ENCODE assay signal across 17 cellular contexts in genomic region chr2:38943784-38944183, GRCh38.
"Had no signal": no experiment of that assay in that cellular context is flagged by ENCODE, and none has a peak within 500 bp of the region (broad histone marks: within the 10 kb centered on the region; RNA-seq: fewer than 3 reads in every experiment).

No MANE protein-coding gene starts in this region.

- H3K27ac Mint-ChIP-seq: natural killer cell; progenitor cell of endocrine pancreas; stimulated activated effector memory CD8-positive, alpha-beta T cell treated with anti-CD3 and anti-CD28 coated beads, Interleukin-12 subunit alpha, Interleukin-12 subunit beta, amount 100 ng/mL, for 72 hours; type B pancreatic cell had no signal

- H3K27me3 Mint-ChIP-seq: progenitor cell of endocrine pancreas, type B pancreatic cell had no signal

- H3K27me3 ChIP-seq: dorsolateral prefrontal cortex, left lung, right lobe of liver, stomach, thyroid gland had no signal

- H3K4me3 Mint-ChIP-seq: natural killer cell; stimulated activated effector memory CD8-positive, alpha-beta T cell treated with anti-CD3 and anti-CD28 coated beads, Interleukin-12 subunit alpha, Interleukin-12 subunit beta, amount 100 ng/mL, for 72 hours; type B pancreatic cell had no signal

- H3K4me2 ChIP-seq: smooth muscle cell had no signal

- H3K36me3 ChIP-seq: left lung, right lobe of liver, stomach, thyroid gland had no signal

- H3K36me3 Mint-ChIP-seq: natural killer cell; stimulated activated effector memory CD8-positive, alpha-beta T cell treated with anti-CD3 and anti-CD28 coated beads, Interleukin-12 subunit alpha, Interleukin-12 subunit beta, amount 100 ng/mL, for 72 hours had no signal

- H3K79me2 ChIP-seq: parathyroid adenoma had no signal

- H3K4me3 ChIP-seq: dorsolateral prefrontal cortex, left lung, right lobe of liver, smooth muscle cell, stomach, thyroid gland had no signal

- H3K9ac ChIP-seq: parathyroid adenoma had no signal

- H3K27ac ChIP-seq: dorsolateral prefrontal cortex, left lung, parathyroid adenoma, right lobe of liver, stomach, thyroid gland had no signal

- H3K9me3 ChIP-seq: left lung, right lobe of liver, stomach, thyroid gland had no signal

- H3K9me3 Mint-ChIP-seq: natural killer cell; stimulated activated effector memory CD8-positive, alpha-beta T cell treated with anti-CD3 and anti-CD28 coated beads, Interleukin-12 subunit alpha, Interleukin-12 subunit beta, amount 100 ng/mL, for 72 hours; type B pancreatic cell had no signal

- H2AFZ ChIP-seq: parathyroid adenoma had no signal

- H3K4me1 ChIP-seq: parathyroid adenoma, right lobe of liver had no signal

- DNase-seq: dorsolateral prefrontal cortex; effector CD4-positive, alpha-beta T cell; left cardiac atrium; left lung; mammary epithelial cell; natural killer cell; right lobe of liver; stimulated activated CD4-positive, alpha-beta T cell treated with anti-CD3 and anti-CD28 coated beads, Interleukin-2, amount 100 ng/mL, for 24 hours; stimulated activated CD4-positive, alpha-beta T cell treated with anti-CD3 and anti-CD28 coated beads, Interleukin-4, amount 100 ng/mL, for 24 hours; stimulated activated naive CD4-positive, alpha-beta T cell treated with Interleukin-2 at 50 U/mL for 16 hours; stomach; thyroid gland had no signal

- ATAC-seq: left cardiac atrium; left lung; natural killer cell; right lobe of liver; stimulated activated effector memory CD8-positive, alpha-beta T cell treated with anti-CD3 and anti-CD28 coated beads, Interleukin-12 subunit alpha, Interleukin-12 subunit beta, amount 100 ng/mL, for 72 hours had no signal

- H3K4me1 Mint-ChIP-seq: natural killer cell had no signal
